ENCODE assay signal across 11 cellular contexts in genomic region chr4:48133668-48134444, GRCh38. TPM values are rescaled to one million over a fixed set of nuclear protein-coding genes. Genes with fewer than 3 reads are reported as not detected.
DNase-seq lines count a peak whose midpoint lies in the region; ATAC-seq and TF ChIP-seq lines count a peak whose summit lies in the region.
"Had no signal": no experiment of that assay in that cellular context is flagged by ENCODE, and none has a peak within 500 bp of the region (broad histone marks: within the 10 kb centered on the region; RNA-seq: fewer than 3 reads in every experiment).

Gene TXK, minus strand, starts transcription at chr4:48134250. Its CDS starts 80 bp downstream, at chr4:48134170.

- no peak within 1 kb of the TSS for H4K91ac ChIP-seq in IMR-90 (ENCODE audit: insufficient read depth, low read depth, low read length)

- no peaks in the 10 kb centered on the region for H3K9me3 Mint-ChIP-seq in CD4-positive, CD25-positive, alpha-beta regulatory T cell
- no peaks in the 10 kb centered on the region for H3K9me3 Mint-ChIP-seq in activated naive CD4-positive, alpha-beta T cell treated with anti-CD3 and anti-CD28 coated beads, Interleukin-2, amount 50 U/mL, for 72 hours

- H4K5ac ChIP-seq in IMR-90 (ENCODE audit: low read depth, low read length) = no peak within 1 kb of the TSS

- H2BK5ac ChIP-seq in IMR-90 (ENCODE audit: low read depth, low read length, poor library complexity, severe bottlenecking) = no peak within 1 kb of the TSS

- H3K4me2 ChIP-seq in IMR-90 (ENCODE audit: low read depth, low read length) = no peak within 1 kb of the TSS

- no peak within 1 kb of the TSS for H2BK20ac ChIP-seq in IMR-90 (ENCODE audit: low read depth, low read length)

- H3K9me1 ChIP-seq in IMR-90 (ENCODE audit: insufficient read depth, low read length) = no peaks in the 10 kb centered on the region; the same call in 1 of the 2 replicates

- no peak within 1 kb of the TSS for H2AFZ ChIP-seq in IMR-90 (replicated peaks; ENCODE audit: low read length, poor library complexity)

- no peaks in the 10 kb centered on the region for H3K36me3 ChIP-seq in CD4-positive, CD25-positive, alpha-beta regulatory T cell (ENCODE audit: control insufficient read depth, insufficient read depth, low read length)
- no peaks in the 10 kb centered on the region for H3K36me3 ChIP-seq in IMR-90 (ENCODE audit: control insufficient read depth, insufficient read depth, low read length)
- H3K36me3 ChIP-seq: ovary had no signal

- intact Hi-C loops in IMR-90 (cut with micrococcal nuclease) = no loop called here

- no peak within 1 kb of the TSS for H3K9ac ChIP-seq in IMR-90 (ENCODE audit: low read depth, low read length)

- no peak within 1 kb of the TSS for H2BK15ac ChIP-seq in IMR-90 (ENCODE audit: low read depth, low read length)

- no peak within 1 kb of the TSS for H3K4ac ChIP-seq in IMR-90 (ENCODE audit: low read depth, low read length)

- no peak within 1 kb of the TSS for H2AK9ac ChIP-seq in IMR-90 (replicated peaks; ENCODE audit: low read depth, low read length, poor library complexity)

- POLR2A ChIA-PET in IMR-90 (lab: Charles Lee; ENCODE audit: unreplicated experiment) = no interaction called here

- H3K18ac ChIP-seq in IMR-90 (ENCODE audit: low read depth, low read length) = no peak within 1 kb of the TSS

- H3K4me3 ChIP-seq in CD4-positive, CD25-positive, alpha-beta regulatory T cell (ENCODE audit: low read depth, low read length) = peak within 1 kb of the TSS; percentile 89
- H3K4me3 ChIP-seq in IMR-90 (ENCODE audit: insufficient read depth, low read depth, low read length) = no peak within 1 kb of the TSS
- H3K4me3 ChIP-seq in fibroblast of villous mesenchyme (ENCODE audit: low read depth, low read length) = no peak within 1 kb of the TSS
- H3K4me3 ChIP-seq: ovary had no signal

- no peak for TF ChIP-seq POLR2A in IMR-90 (IDR thresholded peaks at IDR 0.05; ENCODE audit: low read depth, low read length)

- 0 out of 2 replicates have a peak within 1 kb of the TSS, but pooled peaks have one; percentile 22 for H3K14ac ChIP-seq in IMR-90 (replicated peaks; ENCODE audit: low read depth, low read length)

- WGBS in IMR-90 (ENCODE audit: extremely low coverage in 2 of 2, insufficient read length in 1 of 2), 2 experiments = no CpG with 5 or more reads among the region's 5 CpGs

- H3K56ac ChIP-seq in IMR-90 (ENCODE audit: extremely low read depth, insufficient read depth, low read length) = no peak within 1 kb of the TSS

- peaks cover under 1% of the 10 kb centered on the region for H3K27me3 Mint-ChIP-seq in CD4-positive, CD25-positive, alpha-beta regulatory T cell

- no peak within 1 kb of the TSS for H2BK120ac ChIP-seq in IMR-90 (ENCODE audit: low read depth, low read length)

- H3K27me3 ChIP-seq in CD4-positive, CD25-positive, alpha-beta regulatory T cell (ENCODE audit: control insufficient read depth, insufficient read depth, low read length) = no peaks in the 10 kb centered on the region
- H3K27me3 ChIP-seq in IMR-90 (ENCODE audit: control insufficient read depth, insufficient read depth, low read length) = no peaks in the 10 kb centered on the region
- H3K27me3 ChIP-seq: ovary had no signal

- H4K8ac ChIP-seq in IMR-90 (ENCODE audit: low read depth in 2 of 2, low read length in 2 of 2) = no peak within 1 kb of the TSS

- no peak within 1 kb of the TSS for H3K23ac ChIP-seq in IMR-90 (ENCODE audit: low read depth, low read length)

- DNase-seq in CD4-positive, CD25-positive, alpha-beta regulatory T cell = peak in 2 of 3 donors; percentile 52 to 84
- peak; percentile 13 for DNase-seq in IMR-90
- DNase-seq in activated naive CD4-positive, alpha-beta T cell treated with anti-CD3 and anti-CD28 coated beads, Interleukin-2, amount 50 U/mL, for 72 hours (ENCODE audit: low spot score in 2 of 2) = no peak
- peak; percentile 46 for DNase-seq in fibroblast of villous mesenchyme (ENCODE audit: low read depth)
- DNase-seq in glomerular visceral epithelial cell (ENCODE audit: extremely low spot score) = no peak
- DNase-seq: NCI-H345, ovary had no signal

- H3K27ac Mint-ChIP-seq in CD4-positive, CD25-positive, alpha-beta regulatory T cell = peak within 1 kb of the TSS; percentile 88 to 99 (median 94)
- peak within 1 kb of the TSS; percentile 94 to 97 for H3K27ac Mint-ChIP-seq in activated naive CD4-positive, alpha-beta T cell treated with anti-CD3 and anti-CD28 coated beads, Interleukin-2, amount 50 U/mL, for 72 hours

- H4K20me1 ChIP-seq in IMR-90 (ENCODE audit: insufficient read depth, low read length) = no peaks in the 10 kb centered on the region

- H2AK5ac ChIP-seq in IMR-90 (ENCODE audit: low read depth, low read length) = no peak within 1 kb of the TSS

- TF ChIP-seq RAD21 in IMR-90 (IDR thresholded peaks at IDR 0.05; ENCODE audit: low read length) = no peak

- in situ Hi-C loops in IMR-90 (cut with MboI; ENCODE audit: low sequenced_read_pairs) = loop anchor here (10.0 kb wide), 1 partner anchor 411 kb away; no protein-coding TSS in a partner anchor

- no peaks in the 10 kb centered on the region for H3K79me1 ChIP-seq in IMR-90 (ENCODE audit: low read depth in 1 of 2, low read length in 2 of 2)

- H3K4me1 Mint-ChIP-seq in CD4-positive, CD25-positive, alpha-beta regulatory T cell = peaks cover 39 to 81% (median 63%) of the 10 kb centered on the region in 4 donors

- peak; percentile 60 to 62 for ATAC-seq in CD4-positive, CD25-positive, alpha-beta regulatory T cell (ENCODE audit: low read depth in 2 of 2)
- ATAC-seq in IMR-90 (ENCODE audit: low read depth) (peak; percentile 29), HG03196 (IDR thresholded peaks at IDR 0.05; ENCODE audit: unreplicated experiment) (no peak), HG02938 (IDR thresholded peaks at IDR 0.05; ENCODE audit: unreplicated experiment) (no peak), GM21619 (IDR thresholded peaks at IDR 0.05; ENCODE audit: unreplicated experiment) (no peak)
- peak; percentile 39 to 56 for ATAC-seq in activated naive CD4-positive, alpha-beta T cell treated with anti-CD3 and anti-CD28 coated beads, Interleukin-2, amount 50 U/mL, for 72 hours

- dilution Hi-C loops in IMR-90 (cut with HindIII; ENCODE audit: low sequenced_read_pairs, unreplicated experiment) = no loop called here

- H3K4me3 Mint-ChIP-seq in CD4-positive, CD25-positive, alpha-beta regulatory T cell = peak within 1 kb of the TSS; percentile 92 to 98 (median 94)

- H3K27ac ChIP-seq in CD4-positive, CD25-positive, alpha-beta regulatory T cell (ENCODE audit: insufficient read depth, low read length, poor library complexity, severe bottlenecking) = peak within 1 kb of the TSS; percentile 80
- H3K27ac ChIP-seq in IMR-90 (ENCODE audit: insufficient read depth, low read length) = no peak within 1 kb of the TSS
- H3K27ac ChIP-seq: C4-2B, ovary had no signal

- CTCF ChIA-PET in IMR-90 (lab: Yijun Ruan, JAX) = no interaction called here

- no TSS peak for BruUV-seq in IMR-90 (replicated peaks; lab: Mats Ljungman, UMichigan)

- H3K4me1 ChIP-seq in CD4-positive, CD25-positive, alpha-beta regulatory T cell (ENCODE audit: control insufficient read depth, insufficient read depth, low read length, poor library complexity, severe bottlenecking) = peaks cover 91% of the 10 kb centered on the region
- H3K4me1 ChIP-seq in IMR-90 (ENCODE audit: control insufficient read depth, insufficient read depth, low read length) = peaks cover 2% of the 10 kb centered on the region

- no peaks in the 10 kb centered on the region for H3K9me3 ChIP-seq in CD4-positive, CD25-positive, alpha-beta regulatory T cell (ENCODE audit: control insufficient read depth in 2 of 2, low read length in 2 of 2)
- no peaks in the 10 kb centered on the region for H3K9me3 ChIP-seq in IMR-90 (ENCODE audit: control insufficient read depth, insufficient read depth, low read length)
- H3K9me3 ChIP-seq: ovary had no signal

- TF ChIP-seq CTCF in IMR-90 (conservative IDR thresholded peaks at IDR 0.05; ENCODE audit: low read depth, low read length) = no peak
- TF ChIP-seq CTCF in fibroblast of villous mesenchyme (IDR thresholded peaks at IDR 0.05; ENCODE audit: insufficient read depth, low read depth, low read length) = no peak

- peaks cover 23% of the 10 kb centered on the region for H3K36me3 Mint-ChIP-seq in CD4-positive, CD25-positive, alpha-beta regulatory T cell
- H3K36me3 Mint-ChIP-seq in activated naive CD4-positive, alpha-beta T cell treated with anti-CD3 and anti-CD28 coated beads, Interleukin-2, amount 50 U/mL, for 72 hours = peaks cover 6 to 60% of the 10 kb centered on the region in 2 donors

TF ChIP-seq in IMR-90, 13 proteins besides CTCF, POLR2A, EP300 and RAD21:
- TF ChIP-seq SMC3 (IDR thresholded peaks at IDR 0.05; ENCODE audit: low read depth, low read length) = no peak
- no peak for TF ChIP-seq CEBPB (IDR thresholded peaks at IDR 0.05; ENCODE audit: low read depth, low read length)
- no peak for TF ChIP-seq CHD1 (IDR thresholded peaks at IDR 0.05; ENCODE audit: low read depth, low read length)
- TF ChIP-seq RFX5 (IDR thresholded peaks at IDR 0.05; ENCODE audit: low read depth, low read length) = no peak

RNA-seq across cellular contexts. Expression of gene TXK, which starts in this region (rescaled TPM):
- total RNA-seq in CD4-positive, CD25-positive, alpha-beta regulatory T cell = 58.0 TPM
- polyA plus RNA-seq in CD4-positive, CD25-positive, alpha-beta regulatory T cell = 10 to 100 TPM; 38.3 to 77.2 (median 62.7) TPM
- not detected in 2 replicates for total RNA-seq in IMR-90 (2012; rRNA removed)
- not detected in 2 replicates for polyA plus RNA-seq in IMR-90 (2012; rRNA removed)
- polyA plus RNA-seq in IMR-90 (2012; cell fraction: cytosol; rRNA removed) = not detected in 2 replicates
- 0.09 TPM in 1 of 2 replicates, not detected in the other for polyA plus RNA-seq in IMR-90 (2012; cell fraction: nucleus; rRNA removed; ENCODE audit: low replicate concordance)
- 10 to 100 TPM; 16.4 to 48.2 TPM for total RNA-seq in activated naive CD4-positive, alpha-beta T cell treated with anti-CD3 and anti-CD28 coated beads, Interleukin-2, amount 50 U/mL, for 72 hours
- 0.64 and 0.86 TPM in 2 replicates for total RNA-seq in fibroblast of villous mesenchyme

Comparison
In these comparisons a context has a peak if more than half of its experiments do, and no peak if none do; other contexts are left out.
1. RNA of gene TXK (polyA plus RNA-seq): 38.3 to 77.2 TPM in CD4-positive, CD25-positive, alpha-beta regulatory T cell; 0.09 TPM in IMR-90; every median in the first group is over 10 times any median in the second.
2. Peak in DNase-seq and ATAC-seq in IMR-90; RNA of the gene not detected or under 1 TPM.
3. Peak in DNase-seq in fibroblast of villous mesenchyme; RNA of the gene not detected or under 1 TPM.
4. ATAC-seq: peak in CD4-positive, CD25-positive, alpha-beta regulatory T cell (2 of 2) and activated naive CD4-positive, alpha-beta T cell treated with anti-CD3 and anti-CD28 coated beads, Interleukin-2, amount 50 U/mL, for 72 hours (2 of 2); none in HG03196 (single experiment), HG02938 (single experiment) and GM21619 (single experiment).
5. DNase-seq: peak in CD4-positive, CD25-positive, alpha-beta regulatory T cell (2 of 3); none in activated naive CD4-positive, alpha-beta T cell treated with anti-CD3 and anti-CD28 coated beads, Interleukin-2, amount 50 U/mL, for 72 hours (0 of 2) and glomerular visceral epithelial cell (single experiment).